In genomic region chr16:49355923-49356665, GRCh38 we compare ENCODE assay signal across 20 cellular contexts. TPM values are rescaled to one million over a fixed set of nuclear protein-coding genes. Genes with fewer than 3 reads are reported as not detected.
DNase-seq lines count a peak whose midpoint lies in the region; ATAC-seq, FAIRE-seq and TF ChIP-seq lines count a peak whose summit lies in the region.
"Had no signal": no experiment of that assay in that cellular context is flagged by ENCODE, and none has a peak within 500 bp of the region (broad histone marks: within the 10 kb centered on the region; RNA-seq: fewer than 3 reads in every experiment).

No MANE protein-coding gene starts in this region.

- H3K27me3 ChIP-seq in H1 (replicated peaks in 1 of 4; ENCODE audit: control insufficient read depth in 3 of 4, extremely low read depth in 1 of 4, insufficient read depth in 3 of 4, low read length in 3 of 4) (no peaks in the 10 kb centered on the region), subcutaneous abdominal adipose tissue (ENCODE audit: control insufficient read depth in 5 of 5, insufficient read depth in 4 of 5, low read length in 5 of 5) (peaks cover 0 to 3% (median 0%) of the 10 kb centered on the region in 5 donors)
- H3K27me3 ChIP-seq: SJSA1 had no signal

- no peak overlapping the region for H4K5ac ChIP-seq in H1 (ENCODE audit: insufficient read length, low read depth, low read length)

- no peak overlapping the region for H2AK5ac ChIP-seq in H1 (ENCODE audit: low read depth, low read length)

- no peak overlapping the region for H4K91ac ChIP-seq in H1 (replicated peaks; ENCODE audit: insufficient read length, low read length)

- no peak overlapping the region for H2AFZ ChIP-seq in H1 (ENCODE audit: low read length)

- no peak overlapping the region for H3K27ac Mint-ChIP-seq in activated CD4-positive, alpha-beta T cell treated with anti-CD3 and anti-CD28 coated beads, Interleukin-2, amount 10 ng/mL, durations not matched to agents 24 days and 14 days
- H3K27ac Mint-ChIP-seq: IgD-negative memory B cell had no signal

- H3K9me3 ChIP-seq in H1 (ENCODE audit: insufficient read depth in 2 of 2, low read depth in 1 of 2, low read length in 1 of 2) (no peaks in the 10 kb centered on the region), subcutaneous abdominal adipose tissue (ENCODE audit: control insufficient read depth in 5 of 5, low read length in 5 of 5) (no peaks in the 10 kb centered on the region)
- H3K9me3 ChIP-seq: BE2C, SJSA1 had no signal

- no peak overlapping the region for H3K14ac ChIP-seq in H1 (ENCODE audit: insufficient read length)

- POLR2A ChIA-PET in H1 (lab: Charles Lee; ENCODE audit: partially characterized antibody) = interaction anchor here (3.1 kb wide), 1 partner anchor 11 kb away, joined by 12 read pairs; no protein-coding TSS in a partner anchor

- H3K56ac ChIP-seq in H1 (replicated peaks; ENCODE audit: insufficient read length, low read depth, low read length) = no peak overlapping the region

- no peak overlapping the region for H3K4me3 ChIP-seq in H1 (ENCODE audit: extremely low read depth in 1 of 4, insufficient read depth in 2 of 4, low read depth in 3 of 4, low read length in 4 of 4)
- H3K4me3 ChIP-seq in subcutaneous abdominal adipose tissue (ENCODE audit: low read depth in 1 of 5, low read length in 5 of 5) = peak overlapping the region in 1 of 5 donors; percentile 13
- H3K4me3 ChIP-seq: SJSA1 had no signal

- H3K27me3 Mint-ChIP-seq in activated CD4-positive, alpha-beta T cell treated with anti-CD3 and anti-CD28 coated beads, Interleukin-2, amount 10 ng/mL, durations not matched to agents 24 days and 14 days = no peaks in the 10 kb centered on the region

- CTCF ChIA-PET in H1 (lab: Charles Lee; ENCODE audit: partially characterized antibody) = interaction anchor here (1.1 to 2.5 kb wide), 4 partner anchors 27 to 670 kb away, joined by 3 to 12 read pairs (median 7); no protein-coding TSS in a partner anchor

- no peak overlapping the region for H3K4me2 ChIP-seq in H1 (ENCODE audit: insufficient read depth in 1 of 2, low read depth in 2 of 2, low read length in 2 of 2)

- TF ChIP-seq CTCF in H1 (IDR thresholded peaks at IDR 0.05; ENCODE audit: control extremely low read depth in 1 of 3, insufficient read depth in 1 of 3, low read depth in 1 of 3, low read length in 3 of 3) = no peak

- no peak overlapping the region for H3K9ac ChIP-seq in H1 (replicated peaks in 1 of 4; ENCODE audit: extremely low read depth in 1 of 4, low read depth in 3 of 4, low read length in 3 of 4)
- peak overlapping the region in 2 of 5 donors; percentile 17 to 22 for H3K9ac ChIP-seq in subcutaneous abdominal adipose tissue (ENCODE audit: low read length in 5 of 5)

- H3K36me3 ChIP-seq in H1 (ENCODE audit: control insufficient read depth in 2 of 4, insufficient read depth in 4 of 4, low read length in 3 of 4) (no peaks in the 10 kb centered on the region), subcutaneous abdominal adipose tissue (ENCODE audit: control insufficient read depth in 5 of 5, insufficient read depth in 5 of 5, low read length in 5 of 5) (no peaks in the 10 kb centered on the region)
- H3K36me3 ChIP-seq: BE2C, SJSA1 had no signal

- H3K27ac ChIP-seq in H1 (ENCODE audit: low read depth, low read length) (no peak overlapping the region), subcutaneous abdominal adipose tissue (ENCODE audit: low read depth, low read length) (peak overlapping the region; percentile 84)
- H3K27ac ChIP-seq: SJSA1 had no signal

- intact Hi-C loops in left ventricle myocardium superior (cut with micrococcal nuclease) = no loop called here
- intact Hi-C loops in activated CD4-positive, alpha-beta T cell treated with anti-CD3 and anti-CD28 coated beads, Interleukin-2, amount 10 ng/mL, durations not matched to agents 24 days and 14 days (cut with micrococcal nuclease) = no loop called here

- ATAC-seq in left ventricle myocardium superior = no peak
- ATAC-seq: Panc1 had no signal

- DNase-seq in H1 (ENCODE audit: low read depth in 1 of 2, low spot score in 2 of 2) (no peak), left ventricle myocardium superior (peak; percentile 52), mesenteric fat pad (ENCODE audit: low spot score) (peak; percentile 86), UCSD-AML1 (lab: John Stamatoyannopoulos, UW; ENCODE audit: unreplicated experiment) (no peak), NCI-H774 (lab: John Stamatoyannopoulos, UW) (no peak), frontal cortex (ENCODE audit: low spot score in 2 of 2) (no peak)
- DNase-seq in activated CD4-positive, alpha-beta T cell treated with anti-CD3 and anti-CD28 coated beads, Interleukin-2, amount 10 ng/mL, durations not matched to agents 24 days and 14 days = no peak
- DNase-seq: BE2C; EL; NCI-H187; NK-92 treated with Interleukin-12 subunit alpha and Interleukin-12 subunit beta, amount 100 ng/mL, for 24 hours had no signal

- TF ChIP-seq EP300 in H1 (IDR thresholded peaks at IDR 0.05; ENCODE audit: borderline replicate concordance in 1 of 2, low read depth in 2 of 2, low read length in 2 of 2) = no peak

- H4K8ac ChIP-seq in H1 (ENCODE audit: extremely low read depth, insufficient read depth, low read length) = peak overlapping the region; percentile 6; the same call in 1 of the 2 replicates

- no peaks in the 10 kb centered on the region for H3K79me1 ChIP-seq in H1 (ENCODE audit: low read depth, low read length)

- FAIRE-seq in H1 (lab: Jason Lieb, UNC) = no peak
- FAIRE-seq in frontal cortex (lab: Jason Lieb, UNC) = no peak
- FAIRE-seq: D721Med, GM19239 had no signal

- H2BK15ac ChIP-seq in H1 (ENCODE audit: low read length) = peak overlapping the region; percentile 53; the same call in 1 of the 2 replicates

- H3K4ac ChIP-seq in H1 (replicated peaks; ENCODE audit: insufficient read length, low read depth, low read length) = no peak overlapping the region

- H2BK12ac ChIP-seq in H1 (ENCODE audit: low read depth, low read length) = no peak overlapping the region; the same call in 1 of the 2 replicates

- no peaks in the 10 kb centered on the region for H3K4me1 Mint-ChIP-seq in activated CD4-positive, alpha-beta T cell treated with anti-CD3 and anti-CD28 coated beads, Interleukin-2, amount 10 ng/mL, durations not matched to agents 24 days and 14 days
- H3K4me1 Mint-ChIP-seq: IgD-negative memory B cell had no signal

- no peak for TF ChIP-seq POLR2A in H1 (IDR thresholded peaks at IDR 0.05; ENCODE audit: control extremely low read depth in 1 of 2, low read depth in 2 of 2, low read length in 2 of 2)

- H3K23ac ChIP-seq in H1 (ENCODE audit: insufficient read length) = no peak overlapping the region

- TF ChIP-seq RAD21 in H1 (IDR thresholded peaks at IDR 0.05 in 1 of 2, conservative IDR thresholded peaks at IDR 0.05 in 1 of 2; ENCODE audit: low read depth in 2 of 2, low read length in 2 of 2) = no peak

- H3K23me2 ChIP-seq in H1 (ENCODE audit: low read depth, low read length) = no peaks in the 10 kb centered on the region

- no peak overlapping the region for H3K4me3 Mint-ChIP-seq in activated CD4-positive, alpha-beta T cell treated with anti-CD3 and anti-CD28 coated beads, Interleukin-2, amount 10 ng/mL, durations not matched to agents 24 days and 14 days
- H3K4me3 Mint-ChIP-seq: IgD-negative memory B cell had no signal

- no peak overlapping the region for H2BK20ac ChIP-seq in H1 (ENCODE audit: low read length)

- no peaks in the 10 kb centered on the region for H4K20me1 ChIP-seq in H1 (replicated peaks in 1 of 2; ENCODE audit: control insufficient read depth in 1 of 2, insufficient read depth in 2 of 2, low read length in 2 of 2)

- peaks cover 0 to 4% (median 0%) of the 10 kb centered on the region in 4 experiments; a peak in 3 of 7 replicates for H3K4me1 ChIP-seq in H1 (replicated peaks in 1 of 4; ENCODE audit: control insufficient read depth in 3 of 4, insufficient read depth in 4 of 4, low read length in 3 of 4)
- H3K4me1 ChIP-seq in subcutaneous abdominal adipose tissue (ENCODE audit: control insufficient read depth in 5 of 5, insufficient read depth in 5 of 5, low read length in 5 of 5) = peaks cover 13 to 40% (median 38%) of the 10 kb centered on the region in 5 donors
- H3K4me1 ChIP-seq: BE2C, SJSA1 had no signal

- 87% methylated on average over 6 of the region's 6 CpGs; no CpG with 5 or more reads in 1 of the 2 experiments for WGBS in H1 (ENCODE audit: extremely low coverage in 1 of 2, insufficient coverage in 1 of 2, insufficient read length in 1 of 2, insufficient replicate concordance in 2 of 2, low coverage in 1 of 2, low lambda C conversion rate in 2 of 2, missing lambda C conversion rate in 1 of 2), 2 experiments

- H3K9me3 Mint-ChIP-seq in activated CD4-positive, alpha-beta T cell treated with anti-CD3 and anti-CD28 coated beads, Interleukin-2, amount 10 ng/mL, durations not matched to agents 24 days and 14 days = no peaks in the 10 kb centered on the region
- H3K9me3 Mint-ChIP-seq: IgD-negative memory B cell had no signal

- no peaks in the 10 kb centered on the region for H3K36me3 Mint-ChIP-seq in activated CD4-positive, alpha-beta T cell treated with anti-CD3 and anti-CD28 coated beads, Interleukin-2, amount 10 ng/mL, durations not matched to agents 24 days and 14 days (ENCODE audit: low read depth)

- H3K18ac ChIP-seq in H1 (ENCODE audit: extremely low read depth, low read length) = no peak overlapping the region; the same call in 1 of the 2 replicates

- H2BK120ac ChIP-seq in H1 (replicated peaks; ENCODE audit: low read depth, low read length) = no peak overlapping the region

- no peak overlapping the region for H2BK5ac ChIP-seq in H1 (ENCODE audit: low read depth, low read length)

- H3K79me2 ChIP-seq in H1 (ENCODE audit: control insufficient read depth in 1 of 2, insufficient read depth in 2 of 2, low read length in 2 of 2) = no peaks in the 10 kb centered on the region

TF ChIP-seq in H1, 55 proteins besides CTCF, POLR2A, EP300 and RAD21 (continues in another document):
- TF ChIP-seq TAF7 (optimal IDR thresholded peaks at IDR 0.05; ENCODE audit: borderline replicate concordance, low read depth, low read length) = no peak

RNA-seq across cellular contexts. Expression of gene C16orf78, which starts 17.5 kb away (rescaled TPM):
- not detected in 2 replicates for total RNA-seq in H1 (2021; fragmentation: NEBNext Ultra II Directional; extraction: Animal tissue kit (Norgen Biotek cat#: 25700))
- not detected in 2 replicates for polyA plus RNA-seq in H1 (2011; rRNA removed)
- not detected for polyA plus RNA-seq in H1 (2011; cell fraction: cytosol; rRNA removed)
- polyA plus RNA-seq in H1 (2011; cell fraction: nucleus; rRNA removed) = not detected
- polyA plus RNA-seq in H1 (2012, experiment 1 of 2) = not detected in 4 replicates
- not detected for polyA plus RNA-seq in H1 (2012, experiment 2 of 2)
- not detected for polyA plus RNA-seq in H1 (2013, experiment 1 of 2)
- not detected for polyA plus RNA-seq in H1 (2013, experiment 2 of 2)
- not detected in 2 replicates for polyA minus RNA-seq in H1 (2011; rRNA and poly(A)+ RNA removed)
- not detected for polyA minus RNA-seq in H1 (2011; cell fraction: cytosol; rRNA and poly(A)+ RNA removed)
- polyA minus RNA-seq in H1 (2011; cell fraction: nucleus; rRNA and poly(A)+ RNA removed) = not detected
- not detected for total RNA-seq in left ventricle myocardium superior
- total RNA-seq in mesenteric fat pad = not detected
- not detected for total RNA-seq in frontal cortex
- not detected in 2 replicates for total RNA-seq in activated CD4-positive, alpha-beta T cell treated with anti-CD3 and anti-CD28 coated beads, Interleukin-2, amount 10 ng/mL, durations not matched to agents 24 days and 14 days
- total RNA-seq: A673, H4, NCI-H460, SJSA1 had no signal
- polyA plus RNA-seq: IgD-negative memory B cell had no signal

Comparison
In these comparisons a context has a peak if more than half of its experiments do, and no peak if none do; other contexts are left out.
1. DNase-seq: peak in left ventricle myocardium superior (single experiment) and mesenteric fat pad (single experiment); none in H1 (0 of 2), UCSD-AML1 (single experiment), NCI-H774 (single experiment), frontal cortex (0 of 2) and activated CD4-positive, alpha-beta T cell treated with anti-CD3 and anti-CD28 coated beads, Interleukin-2, amount 10 ng/mL, durations not matched to agents 24 days and 14 days (single experiment).